In the genomic region with DNA sequence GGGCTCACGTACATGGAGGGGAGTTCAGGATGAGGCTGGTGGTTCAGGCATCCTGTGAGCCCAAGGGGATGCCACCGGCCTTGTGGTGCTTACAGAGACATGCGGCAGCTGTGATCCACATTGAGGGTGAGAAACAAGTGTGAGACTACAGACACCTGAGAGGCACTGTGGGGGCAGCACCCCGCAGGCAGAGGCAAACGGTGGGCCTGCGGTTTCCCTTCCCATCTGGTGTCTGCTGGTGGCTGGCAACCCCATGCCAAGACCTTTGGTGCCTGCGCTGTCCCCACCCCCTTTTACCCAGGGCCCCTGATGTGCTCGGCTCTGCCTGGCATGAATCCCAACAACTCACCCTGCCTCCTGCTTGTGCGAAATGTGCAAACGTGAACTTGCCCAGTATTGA, we compare ENCODE assay signal across 16 cellular contexts. TPM values are rescaled to one million over a fixed set of nuclear protein-coding genes. Genes with fewer than 3 reads are reported as not detected.
DNase-seq lines count a peak whose midpoint lies in the region; ATAC-seq and TF ChIP-seq lines count a peak whose summit lies in the region.
"Had no signal": no experiment of that assay in that cellular context is flagged by ENCODE, and none has a peak within 500 bp of the region (broad histone marks: within the 10 kb centered on the region; RNA-seq: fewer than 3 reads in every experiment).

No MANE protein-coding gene starts in this region.

- no peak overlapping the region for H3K4me3 ChIP-seq in HEK293 (ENCODE audit: low read depth, low read length)
- no peak overlapping the region for H3K4me3 ChIP-seq in coronary artery
- no peak overlapping the region for H3K4me3 ChIP-seq in neural progenitor cell
- H3K4me3 ChIP-seq: Peyer's patch, SJCRH30 had no signal

- no peaks in the 10 kb centered on the region for H3K79me2 ChIP-seq in neural progenitor cell (ENCODE audit: low read depth)

- H3K27ac ChIP-seq in HEK293 (ENCODE audit: extremely low read depth, low read depth, low read length) (no peak overlapping the region), coronary artery (no peak overlapping the region), neural progenitor cell (no peak overlapping the region)
- H3K27ac ChIP-seq: Peyer's patch, SJCRH30 had no signal

- peak; percentile 6 for DNase-seq in DMS 273 treated with DMSO at 0.1 percent for 48 hours (lab: John Stamatoyannopoulos, UW)
- peak; percentile 41 for DNase-seq in coronary artery (ENCODE audit: low spot score)
- DNase-seq in neural progenitor cell (ENCODE audit: low spot score) = no peak
- no peak for DNase-seq in T-helper 9 cell
- no peak for DNase-seq in activated T-cell treated with anti-CD3 and anti-CD28 coated beads, Interleukin-2, amount 50 U/mL, for 4 hours
- DNase-seq in DMS53 (lab: John Stamatoyannopoulos, UW) = no peak
- DNase-seq in NCI-H2227 (lab: John Stamatoyannopoulos, UW; ENCODE audit: unreplicated experiment) = no peak
- DNase-seq: H7, IMR-90, NCI-H446 treated with DMSO at 0.1 percent for 48 hours, NCI-H774, SJCRH30 had no signal

- POLR2A ChIA-PET in HEK293 (lab: Yijun Ruan, JAX) = no interaction called here

- H3K4me1 ChIP-seq in HEK293 (ENCODE audit: control insufficient read depth, insufficient read depth, low read length) (0 out of 2 replicates have a peak, but pooled peaks cover 7% of the 10 kb centered on the region), neural progenitor cell (peaks cover 4% of the 10 kb centered on the region)
- H3K4me1 ChIP-seq: SJCRH30 had no signal

- ATAC-seq in activated T-cell treated with anti-CD3 and anti-CD28 coated beads, Interleukin-2, amount 50 U/mL, for 4 hours = no peak
- ATAC-seq: CD8-positive, alpha-beta T cell had no signal

- TF ChIP-seq CTCF in HEK293 (tag by site-specific recombination; IDR thresholded peaks at IDR 0.05) (no peak), coronary artery (IDR thresholded peaks at IDR 0.05) (no peak), neural progenitor cell (IDR thresholded peaks at IDR 0.05) (no peak)

- H3K4me1 Mint-ChIP-seq in neural progenitor cell = peaks cover 43% of the 10 kb centered on the region
- peaks cover 15% of the 10 kb centered on the region for H3K4me1 Mint-ChIP-seq in activated T-cell treated with anti-CD3 and anti-CD28 coated beads, Interleukin-2, amount 50 U/mL, for 4 hours (ENCODE audit: low read depth)

- H3K4me3 Mint-ChIP-seq in neural progenitor cell = no peak overlapping the region
- H3K4me3 Mint-ChIP-seq in activated T-cell treated with anti-CD3 and anti-CD28 coated beads, Interleukin-2, amount 50 U/mL, for 4 hours = no peak overlapping the region
- H3K4me3 Mint-ChIP-seq: B cell; CD8-positive, alpha-beta T cell had no signal

- no peaks in the 10 kb centered on the region for H4K20me1 ChIP-seq in neural progenitor cell (ENCODE audit: low read depth)

- peaks cover 18% of the 10 kb centered on the region for H3K27me3 ChIP-seq in neural progenitor cell
- H3K27me3 ChIP-seq: Peyer's patch had no signal

- H3K9ac ChIP-seq in neural progenitor cell = no peak overlapping the region

- no peaks in the 10 kb centered on the region for H3K9me3 Mint-ChIP-seq in neural progenitor cell
- H3K9me3 Mint-ChIP-seq in activated T-cell treated with anti-CD3 and anti-CD28 coated beads, Interleukin-2, amount 50 U/mL, for 4 hours = no peaks in the 10 kb centered on the region
- H3K9me3 Mint-ChIP-seq: CD8-positive, alpha-beta T cell had no signal

- H3K4me2 ChIP-seq in neural progenitor cell = no peak overlapping the region

- H2AFZ ChIP-seq in neural progenitor cell (replicated peaks) = no peak overlapping the region

- peaks cover 4% of the 10 kb centered on the region for H3F3A ChIP-seq in neural progenitor cell (ENCODE audit: low read depth)

- H3K36me3 ChIP-seq in HEK293 (ENCODE audit: control insufficient read depth in 2 of 2, insufficient read depth in 1 of 2, low read length in 2 of 2) = no peaks in the 10 kb centered on the region
- no peaks in the 10 kb centered on the region for H3K36me3 ChIP-seq in neural progenitor cell
- H3K36me3 ChIP-seq: Peyer's patch, SJCRH30 had no signal

- H3K27me3 Mint-ChIP-seq in neural progenitor cell (ENCODE audit: insufficient read depth, low read depth) = peaks cover 6% of the 10 kb centered on the region
- peaks cover 34% of the 10 kb centered on the region for H3K27me3 Mint-ChIP-seq in activated T-cell treated with anti-CD3 and anti-CD28 coated beads, Interleukin-2, amount 50 U/mL, for 4 hours (ENCODE audit: low read depth)

- CTCF ChIA-PET in HEK293 (lab: Yijun Ruan, JAX) = interaction anchor here (0.8 to 2.7 kb wide), 3 partner anchors 38 to 736 kb away, joined by 4 to 14 read pairs (median 7); no protein-coding TSS in a partner anchor

- no peaks in the 10 kb centered on the region for H3K9me3 ChIP-seq in HEK293 (ENCODE audit: control insufficient read depth, insufficient read depth, low read depth, low read length)
- H3K9me3 ChIP-seq in neural progenitor cell (ENCODE audit: low read depth) = no peaks in the 10 kb centered on the region
- H3K9me3 ChIP-seq: Peyer's patch, SJCRH30 had no signal

- peak overlapping the region; percentile 73 for H3K27ac Mint-ChIP-seq in neural progenitor cell
- H3K27ac Mint-ChIP-seq: B cell; CD8-positive, alpha-beta T cell had no signal

- no peaks in the 10 kb centered on the region for H3K36me3 Mint-ChIP-seq in neural progenitor cell
- H3K36me3 Mint-ChIP-seq in activated T-cell treated with anti-CD3 and anti-CD28 coated beads, Interleukin-2, amount 50 U/mL, for 4 hours (ENCODE audit: insufficient read depth) = no peaks in the 10 kb centered on the region
- H3K36me3 Mint-ChIP-seq: CD8-positive, alpha-beta T cell had no signal

TF ChIP-seq in HEK293, 187 proteins besides CTCF, POLR2A, EP300 and RAD21:
- TF ChIP-seq IKZF3 (tag by site-specific recombination; IDR thresholded peaks at IDR 0.05) = no peak
- TF ChIP-seq ZIC2 (tag by site-specific recombination; IDR thresholded peaks at IDR 0.05) = peak; percentile 63

RNA-seq across cellular contexts. Expression of gene ERMARD, which starts 42.0 kb away (rescaled TPM):
- 23.9 and 31.4 TPM in 2 replicates for total RNA-seq in neural progenitor cell (ENCODE audit: low replicate concordance)
- 10 to 100 TPM; 19.2 to 26.0 (median 22.4) TPM for total RNA-seq in activated T-cell treated with anti-CD3 and anti-CD28 coated beads, Interleukin-2, amount 50 U/mL, for 4 hours

RNA-seq across cellular contexts. Expression of gene DYNLT2, which starts 42.0 kb away (rescaled TPM):
- total RNA-seq in neural progenitor cell (ENCODE audit: low replicate concordance) = 3.3 and 4.7 TPM in 2 replicates
- 1 to 10 TPM in 2 of 3 donors, under 1 TPM in 1; 0.95 to 1.7 (median 1.6) TPM for total RNA-seq in activated T-cell treated with anti-CD3 and anti-CD28 coated beads, Interleukin-2, amount 50 U/mL, for 4 hours

Comparison
In these comparisons a context has a peak if more than half of its experiments do, and no peak if none do; other contexts are left out.
1. DNase-seq: peak in DMS 273 treated with DMSO at 0.1 percent for 48 hours (single experiment) and coronary artery (single experiment); none in neural progenitor cell (single experiment), T-helper 9 cell (single experiment), activated T-cell treated with anti-CD3 and anti-CD28 coated beads, Interleukin-2, amount 50 U/mL, for 4 hours (single experiment), DMS53 (single experiment) and NCI-H2227 (single experiment).